In the genomic region with DNA sequence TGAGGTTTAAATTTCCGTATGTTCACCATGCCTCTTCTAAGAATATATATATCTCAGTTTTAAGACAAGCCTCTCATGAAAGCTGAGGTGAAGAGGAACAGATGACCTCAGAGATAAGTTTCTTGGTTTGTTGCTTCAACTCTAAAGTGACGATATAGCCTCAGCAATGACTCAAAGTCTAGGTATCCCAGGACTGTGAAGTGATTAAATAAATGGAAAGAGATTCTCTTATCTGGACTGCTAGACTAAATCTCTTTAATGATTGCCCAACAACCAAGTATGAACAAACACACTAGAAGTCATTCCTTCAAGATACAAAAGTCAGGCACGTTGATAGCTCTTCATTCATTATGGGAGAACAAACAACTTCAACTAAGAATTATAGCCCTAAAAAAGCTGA, we compare ENCODE assay signal across 17 cellular contexts. TPM values are rescaled to one million over a fixed set of nuclear protein-coding genes. Genes with fewer than 3 reads are reported as not detected.
A peak's percentile ranks its signal among the peaks of the same experiment; 100 is the strongest.
DNase-seq lines count a peak whose midpoint lies in the region; ATAC-seq and TF ChIP-seq lines count a peak whose summit lies in the region.
"Had no signal": no experiment of that assay in that cellular context is flagged by ENCODE, and none has a peak within 500 bp of the region (broad histone marks: within the 10 kb centered on the region; RNA-seq: fewer than 3 reads in every experiment).

No MANE protein-coding gene starts in this region.

- no peaks in the 10 kb centered on the region for H3K27me3 ChIP-seq in BJ (ENCODE audit: control insufficient read depth, insufficient read depth, low read length)
- no peaks in the 10 kb centered on the region for H3K27me3 ChIP-seq in RWPE2 (ENCODE audit: insufficient read depth, poor library complexity, severe bottlenecking)
- H3K27me3 ChIP-seq in foreskin keratinocyte: no peaks in the 10 kb centered on the region
- H3K27me3 ChIP-seq: BLaER1 treated with 17β-estradiol and CSF1 and Interleukin-3, amounts not matched to agents 10 nM and 100 nM; esophagus muscularis mucosa; heart left ventricle; vagina had no signal

- no peaks in the 10 kb centered on the region for H3K36me3 ChIP-seq in BJ (ENCODE audit: control insufficient read depth, insufficient read depth, low read length)
- no peaks in the 10 kb centered on the region for H3K36me3 ChIP-seq in RWPE2 (ENCODE audit: low read depth)
- H3K36me3 ChIP-seq: BLaER1 treated with 17β-estradiol and CSF1 and Interleukin-3, amounts not matched to agents 10 nM and 100 nM; esophagus muscularis mucosa; heart left ventricle; vagina had no signal

- no peaks in the 10 kb centered on the region for H3K4me1 Mint-ChIP-seq in activated T-cell treated with anti-CD3 and anti-CD28 coated beads, Interleukin-2, amount 50 U/mL, for 72 hours (ENCODE audit: low read depth)

- peak; percentile 67; the same call in 2 of the 3 replicates for ATAC-seq in RWPE2 (ENCODE audit: low read depth)
- peak; percentile 84 for ATAC-seq in foreskin keratinocyte
- no peak for ATAC-seq in activated T-cell treated with anti-CD3 and anti-CD28 coated beads, Interleukin-2, amount 50 U/mL, for 72 hours (replicated peaks in 1 of 2)
- no peak for ATAC-seq in activated CD4-positive, CD25-positive, alpha-beta regulatory T cell treated with anti-CD3 and anti-CD28 coated beads, Interleukin-2, amount 50 U/mL, for 24 hours
- no peak for ATAC-seq in HG02973 (IDR thresholded peaks at IDR 0.05; ENCODE audit: unreplicated experiment)
- ATAC-seq: activated CD8-positive, alpha-beta T cell treated with anti-CD3 and anti-CD28 coated beads for 36 hours; heart left ventricle had no signal

- CTCF ChIA-PET in BJ (lab: Yijun Ruan, JAX): interaction anchor here (0.7 kb wide), 1 partner anchor 12 kb away, joined by 3 read pairs; no protein-coding TSS in a partner anchor

- H3K27ac ChIP-seq in RWPE2 (ENCODE audit: poor library complexity, severe bottlenecking): no peak overlapping the region
- no peak overlapping the region for H3K27ac ChIP-seq in foreskin keratinocyte
- H3K27ac ChIP-seq: BLaER1 treated with 17β-estradiol and CSF1 and Interleukin-3, amounts not matched to agents 10 nM and 100 nM; esophagus muscularis mucosa; heart left ventricle; vagina had no signal

- H3K4me1 ChIP-seq in RWPE2 (ENCODE audit: insufficient read depth, poor library complexity, severe bottlenecking): peaks cover 4% of the 10 kb centered on the region
- peaks cover 10% of the 10 kb centered on the region for H3K4me1 ChIP-seq in foreskin keratinocyte
- H3K4me1 ChIP-seq: BLaER1 treated with 17β-estradiol and CSF1 and Interleukin-3, amounts not matched to agents 10 nM and 100 nM; esophagus muscularis mucosa; heart left ventricle; vagina had no signal

- H3K4me3 ChIP-seq in BJ (ENCODE audit: low read depth, low read length) (no peak overlapping the region), RWPE2 (ENCODE audit: severe bottlenecking) (no peak overlapping the region)
- H3K4me3 ChIP-seq: BLaER1 treated with 17β-estradiol and CSF1 and Interleukin-3, amounts not matched to agents 10 nM and 100 nM; esophagus muscularis mucosa; heart left ventricle; vagina had no signal

- H3K27ac Mint-ChIP-seq in activated T-cell treated with anti-CD3 and anti-CD28 coated beads, Interleukin-2, amount 50 U/mL, for 72 hours: no peak overlapping the region
- H3K27ac Mint-ChIP-seq: activated CD8-positive, alpha-beta T cell treated with anti-CD3 and anti-CD28 coated beads for 36 hours; activated T-helper 2 cell treated with anti-CD3 and anti-CD28 coated beads, Interferon-gamma antibody, Interleukin-2, Interleukin-4, amounts not matched to agents 10 μg/mL and 5 μg/mL and 100 μg/mL, durations not matched to agents 14 hours and 24 hours and 36 hours; stimulated activated naive CD8-positive, alpha-beta T cell treated with anti-CD3 and anti-CD28 coated beads, Interleukin-15, Interleukin-2, amounts not matched to agents 100 ng/mL and 50 ng/mL, for 24 hours had no signal

- POLR2A ChIA-PET in BJ (lab: Charles Lee): no interaction called here

- H3K36me3 Mint-ChIP-seq in activated T-cell treated with anti-CD3 and anti-CD28 coated beads, Interleukin-2, amount 50 U/mL, for 72 hours (ENCODE audit: insufficient read depth in 2 of 2): peaks cover 0 to 6% of the 10 kb centered on the region in 2 donors

- TF ChIP-seq CTCF in BJ (IDR thresholded peaks at IDR 0.05; ENCODE audit: insufficient read depth, low read depth, low read length) (no peak), RWPE2 (IDR thresholded peaks at IDR 0.05; ENCODE audit: poor library complexity, severe bottlenecking) (no peak), foreskin keratinocyte (conservative IDR thresholded peaks at IDR 0.05) (no peak)

- H3K27me3 Mint-ChIP-seq in activated T-cell treated with anti-CD3 and anti-CD28 coated beads, Interleukin-2, amount 50 U/mL, for 72 hours (ENCODE audit: low read depth): peaks cover 7% of the 10 kb centered on the region

- no peaks in the 10 kb centered on the region for H3K9me3 ChIP-seq in RWPE2 (ENCODE audit: severe bottlenecking)
- H3K9me3 ChIP-seq: esophagus muscularis mucosa, heart left ventricle, vagina had no signal

- DNase-seq in BJ (ENCODE audit: low read depth): peak; percentile 74
- no peak for DNase-seq in RWPE2 (ENCODE audit: low spot score)
- DNase-seq in foreskin keratinocyte: peak; percentile 47 to 85
- peak; percentile 88 for DNase-seq in renal cortical epithelial cell (ENCODE audit: low read depth)
- no peak for DNase-seq in activated T-cell treated with anti-CD3 and anti-CD28 coated beads, Interleukin-2, amount 50 U/mL, for 72 hours
- no peak for DNase-seq in islet precursor cell
- DNase-seq: activated CD8-positive, alpha-beta T cell treated with anti-CD3 and anti-CD28 coated beads for 36 hours; heart left ventricle; NCI-H1436; NCI-H446 had no signal

- H3K9me3 Mint-ChIP-seq in activated T-cell treated with anti-CD3 and anti-CD28 coated beads, Interleukin-2, amount 50 U/mL, for 72 hours: peaks cover 6 to 9% of the 10 kb centered on the region in 2 donors
- H3K9me3 Mint-ChIP-seq: activated CD8-positive, alpha-beta T cell treated with anti-CD3 and anti-CD28 coated beads for 36 hours; activated T-helper 2 cell treated with anti-CD3 and anti-CD28 coated beads, Interferon-gamma antibody, Interleukin-2, Interleukin-4, amounts not matched to agents 10 μg/mL and 5 μg/mL and 100 μg/mL, durations not matched to agents 14 hours and 24 hours and 36 hours had no signal

- H3K4me3 Mint-ChIP-seq in activated T-cell treated with anti-CD3 and anti-CD28 coated beads, Interleukin-2, amount 50 U/mL, for 72 hours: no peak overlapping the region
- H3K4me3 Mint-ChIP-seq: activated CD8-positive, alpha-beta T cell treated with anti-CD3 and anti-CD28 coated beads for 36 hours; stimulated activated naive CD8-positive, alpha-beta T cell treated with anti-CD3 and anti-CD28 coated beads, Interleukin-15, Interleukin-2, amounts not matched to agents 100 ng/mL and 50 ng/mL, for 24 hours had no signal

RNA-seq across cellular contexts. Expression of gene CADM1, which starts 15.3 kb away (rescaled TPM):
- polyA plus RNA-seq in BJ (2011; rRNA removed) (31.8 and 43.4 TPM in 2 replicates), foreskin keratinocyte (26.8 and 29.6 TPM in 2 replicates)
- 22.6 and 41.2 TPM in 2 replicates for polyA minus RNA-seq in BJ (2011; rRNA and poly(A)+ RNA removed)
- total RNA-seq in foreskin keratinocyte (49.0 and 52.4 TPM in 2 replicates), renal cortical epithelial cell (12.7 and 65.4 TPM in 2 replicates)
- total RNA-seq in activated T-cell treated with anti-CD3 and anti-CD28 coated beads, Interleukin-2, amount 50 U/mL, for 72 hours: 1 to 10 TPM; 1.7 to 2.1 TPM

Comparison
In these comparisons a context has a peak if more than half of its experiments do, and no peak if none do; other contexts are left out.
1. DNase-seq: peak in BJ (single experiment), foreskin keratinocyte (2 of 2) and renal cortical epithelial cell (single experiment); none in RWPE2 (single experiment), activated T-cell treated with anti-CD3 and anti-CD28 coated beads, Interleukin-2, amount 50 U/mL, for 72 hours (0 of 2) and islet precursor cell (single experiment).
2. ATAC-seq: peak in RWPE2 (single experiment) and foreskin keratinocyte (single experiment); none in activated T-cell treated with anti-CD3 and anti-CD28 coated beads, Interleukin-2, amount 50 U/mL, for 72 hours (0 of 2), activated CD4-positive, CD25-positive, alpha-beta regulatory T cell treated with anti-CD3 and anti-CD28 coated beads, Interleukin-2, amount 50 U/mL, for 24 hours (0 of 2) and HG02973 (single experiment).